Comparison of ENCODE assay signal across 1 cellular context in the genomic region with DNA sequence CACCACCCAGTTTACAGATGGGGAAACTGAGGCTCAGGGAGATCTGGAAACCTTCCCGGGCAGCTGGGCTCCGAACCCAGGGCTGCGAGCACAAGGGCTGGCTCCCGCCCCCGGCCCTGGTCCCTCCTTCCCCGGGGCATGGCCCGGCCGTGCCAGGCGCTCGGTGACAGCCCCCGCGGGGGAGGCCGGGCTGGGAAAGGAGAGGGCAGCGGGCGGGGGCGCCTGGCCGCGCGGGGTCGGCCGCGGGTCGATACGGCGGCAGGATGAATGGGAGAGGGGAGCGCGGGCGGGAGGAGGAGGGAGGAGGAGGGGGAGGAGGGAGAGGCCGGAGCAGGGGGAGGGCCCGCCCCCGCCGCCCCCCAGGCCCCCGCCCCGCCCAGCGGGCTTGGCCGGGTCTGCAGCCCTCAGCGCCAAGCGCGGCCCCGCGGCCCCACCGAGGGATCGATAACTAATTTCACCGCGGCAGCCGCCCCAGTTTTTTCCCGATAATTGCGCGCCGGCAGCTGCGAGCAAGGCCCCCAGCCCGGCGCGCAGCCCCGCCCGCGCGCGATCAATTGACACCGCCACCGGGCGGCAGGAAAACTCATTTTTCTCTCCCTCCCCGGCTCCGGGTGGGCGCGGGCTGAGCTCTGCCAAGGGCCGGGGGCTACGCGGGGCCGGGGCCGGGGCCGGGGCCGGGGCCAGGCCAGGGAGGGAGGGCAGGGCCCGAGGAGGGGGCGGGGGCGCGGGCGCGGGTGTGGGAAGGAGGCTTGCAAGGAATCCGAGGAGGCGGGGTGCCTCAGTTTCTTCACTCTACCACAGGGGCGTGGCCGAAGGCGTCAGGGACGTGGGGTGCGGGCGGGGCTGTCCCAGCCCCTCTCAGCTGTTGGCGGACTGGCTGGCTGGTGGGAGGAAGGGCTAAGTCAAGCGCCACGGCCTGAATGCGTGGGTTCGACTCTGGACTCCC.
A peak's percentile ranks its signal among the peaks of the same experiment; 100 is the strongest.
TF ChIP-seq lines count a peak whose summit lies in the region.

No MANE protein-coding gene starts in this region.

TF ChIP-seq in HepG2, 621 proteins besides CTCF, POLR2A, EP300 and RAD21 (continued from another document and continues in another):
- TF ChIP-seq, protein P1, sequence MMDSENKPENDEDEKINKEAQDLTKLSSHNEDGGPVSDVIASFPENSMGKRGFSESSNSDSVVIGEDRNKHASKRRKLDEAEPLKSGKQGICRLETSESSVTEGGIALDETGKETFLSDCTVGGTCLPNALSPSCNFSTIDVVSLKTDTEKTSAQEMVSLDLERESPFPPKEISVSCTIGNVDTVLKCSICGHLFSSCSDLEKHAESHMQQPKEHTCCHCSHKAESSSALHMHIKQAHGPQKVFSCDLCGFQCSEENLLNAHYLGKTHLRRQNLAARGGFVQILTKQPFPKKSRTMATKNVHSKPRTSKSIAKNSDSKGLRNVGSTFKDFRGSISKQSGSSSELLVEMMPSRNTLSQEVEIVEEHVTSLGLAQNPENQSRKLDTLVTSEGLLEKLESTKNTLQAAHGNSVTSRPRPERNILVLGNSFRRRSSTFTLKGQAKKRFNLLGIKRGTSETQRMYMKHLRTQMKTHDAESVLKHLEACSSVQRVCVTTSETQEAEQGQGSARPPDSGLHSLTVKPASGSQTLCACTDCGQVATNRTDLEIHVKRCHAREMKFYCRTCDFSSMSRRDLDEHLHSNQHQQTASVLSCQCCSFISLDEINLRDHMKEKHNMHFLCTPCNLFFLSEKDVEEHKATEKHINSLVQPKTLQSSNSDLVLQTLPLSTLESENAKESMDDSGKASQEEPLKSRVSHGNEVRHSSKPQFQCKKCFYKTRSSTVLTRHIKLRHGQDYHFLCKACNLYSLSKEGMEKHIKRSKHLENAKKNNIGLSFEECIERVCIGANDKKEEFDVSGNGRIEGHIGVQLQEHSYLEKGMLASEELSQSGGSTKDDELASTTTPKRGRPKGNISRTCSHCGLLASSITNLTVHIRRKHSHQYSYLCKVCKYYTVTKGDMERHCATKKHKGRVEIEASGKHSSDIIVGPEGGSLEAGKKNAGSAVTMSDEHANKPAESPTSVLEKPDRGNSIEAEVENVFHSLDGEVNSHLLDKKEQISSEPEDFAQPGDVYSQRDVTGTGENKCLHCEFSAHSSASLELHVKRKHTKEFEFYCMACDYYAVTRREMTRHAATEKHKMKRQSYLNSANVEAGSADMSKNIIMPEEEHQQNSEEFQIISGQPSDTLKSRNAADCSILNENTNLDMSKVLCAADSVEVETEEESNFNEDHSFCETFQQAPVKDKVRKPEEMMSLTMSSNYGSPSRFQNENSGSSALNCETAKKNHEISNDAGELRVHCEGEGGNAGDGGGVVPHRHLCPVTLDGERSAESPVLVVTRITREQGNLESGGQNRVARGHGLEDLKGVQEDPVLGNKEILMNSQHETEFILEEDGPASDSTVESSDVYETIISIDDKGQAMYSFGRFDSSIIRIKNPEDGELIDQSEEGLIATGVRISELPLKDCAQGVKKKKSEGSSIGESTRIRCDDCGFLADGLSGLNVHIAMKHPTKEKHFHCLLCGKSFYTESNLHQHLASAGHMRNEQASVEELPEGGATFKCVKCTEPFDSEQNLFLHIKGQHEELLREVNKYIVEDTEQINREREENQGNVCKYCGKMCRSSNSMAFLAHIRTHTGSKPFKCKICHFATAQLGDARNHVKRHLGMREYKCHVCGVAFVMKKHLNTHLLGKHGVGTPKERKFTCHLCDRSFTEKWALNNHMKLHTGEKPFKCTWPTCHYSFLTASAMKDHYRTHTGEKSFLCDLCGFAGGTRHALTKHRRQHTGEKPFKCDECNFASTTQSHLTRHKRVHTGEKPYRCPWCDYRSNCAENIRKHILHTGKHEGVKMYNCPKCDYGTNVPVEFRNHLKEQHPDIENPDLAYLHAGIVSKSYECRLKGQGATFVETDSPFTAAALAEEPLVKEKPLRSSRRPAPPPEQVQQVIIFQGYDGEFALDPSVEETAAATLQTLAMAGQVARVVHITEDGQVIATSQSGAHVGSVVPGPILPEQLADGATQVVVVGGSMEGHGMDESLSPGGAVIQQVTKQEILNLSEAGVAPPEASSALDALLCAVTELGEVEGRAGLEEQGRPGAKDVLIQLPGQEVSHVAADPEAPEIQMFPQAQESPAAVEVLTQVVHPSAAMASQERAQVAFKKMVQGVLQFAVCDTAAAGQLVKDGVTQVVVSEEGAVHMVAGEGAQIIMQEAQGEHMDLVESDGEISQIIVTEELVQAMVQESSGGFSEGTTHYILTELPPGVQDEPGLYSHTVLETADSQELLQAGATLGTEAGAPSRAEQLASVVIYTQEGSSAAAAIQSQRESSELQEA (CRISPR knock-in tag; IDR thresholded peaks at IDR 0.05; ENCODE audit: not compliant biosample characterization): no peak
- TF ChIP-seq ZFP36 (IDR thresholded peaks at IDR 0.05; ENCODE audit: borderline replicate concordance, low read depth, low read length, partially characterized antibody) (no peak), ZFX (CRISPR knock-in tag; IDR thresholded peaks at IDR 0.05; ENCODE audit: low read depth) (peak; percentile 50; the same call in 1 of the 2 replicates), ZFY (CRISPR knock-in tag; IDR thresholded peaks at IDR 0.05) (no peak), ZNF343 (CRISPR knock-in tag; IDR thresholded peaks at IDR 0.05) (0 out of 2 replicates have a peak, but pooled peaks have one; percentile 18), ARNT2 (CRISPR knock-in tag; IDR thresholded peaks at IDR 0.05; ENCODE audit: low read depth) (peak; percentile 75; the same call in 1 of the 2 replicates), TEAD2 (CRISPR knock-in tag; IDR thresholded peaks at IDR 0.05) (no peak), RBM39 (IDR thresholded peaks at IDR 0.05; ENCODE audit: low read depth, low read length, poor library complexity, severe bottlenecking) (peak; percentile 20), ETV5 (CRISPR knock-in tag; IDR thresholded peaks at IDR 0.05; ENCODE audit: borderline replicate concordance) (no peak), SKIL (CRISPR knock-in tag; IDR thresholded peaks at IDR 0.05; ENCODE audit: borderline replicate concordance) (peak; percentile 83), XRCC5 (optimal IDR thresholded peaks at IDR 0.05; ENCODE audit: low read length) (peak; percentile 16), GABPA (IDR thresholded peaks at IDR 0.05; ENCODE audit: low read depth, low read length) (no peak), GABPA (CRISPR knock-in tag; IDR thresholded peaks at IDR 0.05; ENCODE audit: low read depth) (no peak), SETDB1 (CRISPR knock-in tag; IDR thresholded peaks at IDR 0.05; ENCODE audit: borderline replicate concordance) (no peak), ZNF678 (CRISPR knock-in tag; IDR thresholded peaks at IDR 0.05) (no peak), ZNF451 (CRISPR knock-in tag; IDR thresholded peaks at IDR 0.05) (0 out of 2 replicates have a peak, but pooled peaks have one; percentile 47), ARNTL (CRISPR knock-in tag; IDR thresholded peaks at IDR 0.05) (peak; percentile 85), ZNF720 (CRISPR knock-in tag; IDR thresholded peaks at IDR 0.05) (no peak), THRA (CRISPR knock-in tag; IDR thresholded peaks at IDR 0.05; ENCODE audit: borderline replicate concordance) (peak; percentile 21; the same call in 1 of the 2 replicates), SYNCRIP (IDR thresholded peaks at IDR 0.05; ENCODE audit: insufficient read depth, low read depth, low read length) (no peak), SP1 (IDR thresholded peaks at IDR 0.05) (no peak), SP1 (CRISPR knock-in tag; IDR thresholded peaks at IDR 0.05) (no peak), ONECUT2 (CRISPR knock-in tag; IDR thresholded peaks at IDR 0.05) (peak; percentile 95), ZBTB39 (CRISPR knock-in tag; IDR thresholded peaks at IDR 0.05) (0 out of 2 replicates have a peak, but pooled peaks have one; percentile 73), ZNF354B (CRISPR knock-in tag; IDR thresholded peaks at IDR 0.05) (no peak), MXD4 (CRISPR knock-in tag; IDR thresholded peaks at IDR 0.05) (0 out of 2 replicates have a peak, but pooled peaks have one; percentile 16), RFX5 (IDR thresholded peaks at IDR 0.05; ENCODE audit: low read depth, low read length) (no peak), GATAD1 (CRISPR knock-in tag; IDR thresholded peaks at IDR 0.05) (no peak), ZBTB7B (CRISPR knock-in tag; IDR thresholded peaks at IDR 0.05) (peak; percentile 49; the same call in 1 of the 2 replicates), SOX13 (IDR thresholded peaks at IDR 0.05) (no peak), SOX13 (CRISPR knock-in tag; conservative IDR thresholded peaks at IDR 0.05 in 1 of 2, IDR thresholded peaks at IDR 0.05 in 1 of 2) (peak in 1 of 2 experiments; percentile 43; a peak in 2 of 4 replicates), MIER3 (CRISPR knock-in tag; IDR thresholded peaks at IDR 0.05; ENCODE audit: borderline replicate concordance) (peak; percentile 54; the same call in 1 of the 2 replicates), STAG1 (CRISPR knock-in tag; IDR thresholded peaks at IDR 0.05) (peak; percentile 14; the same call in 1 of the 2 replicates), PRMT3 (CRISPR knock-in tag; IDR thresholded peaks at IDR 0.05; ENCODE audit: borderline replicate concordance, low read depth) (no peak), EEA1 (CRISPR knock-in tag; IDR thresholded peaks at IDR 0.05; ENCODE audit: borderline replicate concordance) (no peak)
- TF ChIP-seq, protein P2, sequence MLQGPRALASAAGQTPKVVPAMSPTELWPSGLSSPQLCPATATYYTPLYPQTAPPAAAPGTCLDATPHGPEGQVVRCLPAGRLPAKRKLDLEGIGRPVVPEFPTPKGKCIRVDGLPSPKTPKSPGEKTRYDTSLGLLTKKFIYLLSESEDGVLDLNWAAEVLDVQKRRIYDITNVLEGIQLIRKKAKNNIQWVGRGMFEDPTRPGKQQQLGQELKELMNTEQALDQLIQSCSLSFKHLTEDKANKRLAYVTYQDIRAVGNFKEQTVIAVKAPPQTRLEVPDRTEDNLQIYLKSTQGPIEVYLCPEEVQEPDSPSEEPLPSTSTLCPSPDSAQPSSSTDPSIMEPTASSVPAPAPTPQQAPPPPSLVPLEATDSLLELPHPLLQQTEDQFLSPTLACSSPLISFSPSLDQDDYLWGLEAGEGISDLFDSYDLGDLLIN (CRISPR knock-in tag; IDR thresholded peaks at IDR 0.05; ENCODE audit: borderline replicate concordance): no peak
- TF ChIP-seq, protein P3, sequence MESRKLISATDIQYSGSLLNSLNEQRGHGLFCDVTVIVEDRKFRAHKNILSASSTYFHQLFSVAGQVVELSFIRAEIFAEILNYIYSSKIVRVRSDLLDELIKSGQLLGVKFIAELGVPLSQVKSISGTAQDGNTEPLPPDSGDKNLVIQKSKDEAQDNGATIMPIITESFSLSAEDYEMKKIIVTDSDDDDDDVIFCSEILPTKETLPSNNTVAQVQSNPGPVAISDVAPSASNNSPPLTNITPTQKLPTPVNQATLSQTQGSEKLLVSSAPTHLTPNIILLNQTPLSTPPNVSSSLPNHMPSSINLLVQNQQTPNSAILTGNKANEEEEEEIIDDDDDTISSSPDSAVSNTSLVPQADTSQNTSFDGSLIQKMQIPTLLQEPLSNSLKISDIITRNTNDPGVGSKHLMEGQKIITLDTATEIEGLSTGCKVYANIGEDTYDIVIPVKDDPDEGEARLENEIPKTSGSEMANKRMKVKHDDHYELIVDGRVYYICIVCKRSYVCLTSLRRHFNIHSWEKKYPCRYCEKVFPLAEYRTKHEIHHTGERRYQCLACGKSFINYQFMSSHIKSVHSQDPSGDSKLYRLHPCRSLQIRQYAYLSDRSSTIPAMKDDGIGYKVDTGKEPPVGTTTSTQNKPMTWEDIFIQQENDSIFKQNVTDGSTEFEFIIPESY (CRISPR knock-in tag; IDR thresholded peaks at IDR 0.05): peak; percentile 15; the same call in 1 of the 2 replicates
- TF ChIP-seq, protein P4, sequence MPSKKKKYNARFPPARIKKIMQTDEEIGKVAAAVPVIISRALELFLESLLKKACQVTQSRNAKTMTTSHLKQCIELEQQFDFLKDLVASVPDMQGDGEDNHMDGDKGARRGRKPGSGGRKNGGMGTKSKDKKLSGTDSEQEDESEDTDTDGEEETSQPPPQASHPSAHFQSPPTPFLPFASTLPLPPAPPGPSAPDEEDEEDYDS (CRISPR knock-in tag; IDR thresholded peaks at IDR 0.05): no peak
- TF ChIP-seq, protein P5, sequence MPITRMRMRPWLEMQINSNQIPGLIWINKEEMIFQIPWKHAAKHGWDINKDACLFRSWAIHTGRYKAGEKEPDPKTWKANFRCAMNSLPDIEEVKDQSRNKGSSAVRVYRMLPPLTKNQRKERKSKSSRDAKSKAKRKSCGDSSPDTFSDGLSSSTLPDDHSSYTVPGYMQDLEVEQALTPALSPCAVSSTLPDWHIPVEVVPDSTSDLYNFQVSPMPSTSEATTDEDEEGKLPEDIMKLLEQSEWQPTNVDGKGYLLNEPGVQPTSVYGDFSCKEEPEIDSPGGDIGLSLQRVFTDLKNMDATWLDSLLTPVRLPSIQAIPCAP (CRISPR knock-in tag; IDR thresholded peaks at IDR 0.05; ENCODE audit: low read depth): no peak
